In genomic region chr11:10375280-10376048, GRCh38 we compare ENCODE assay signal across 13 cellular contexts.
A peak's percentile ranks its signal among the peaks of the same experiment; 100 is the strongest.
DNase-seq lines count a peak whose midpoint lies in the region; ATAC-seq, FAIRE-seq and TF ChIP-seq lines count a peak whose summit lies in the region.
"Had no signal": no experiment of that assay in that cellular context is flagged by ENCODE, and none has a peak within 500 bp of the region (broad histone marks: within the 10 kb centered on the region; RNA-seq: fewer than 3 reads in every experiment).

No MANE protein-coding gene starts in this region.

- FAIRE-seq in GM12892 (lab: Jason Lieb, UNC), result peak; percentile 56

- no peaks in the 10 kb centered on the region; the same call in 1 of the 2 replicates for H3K27me3 Mint-ChIP-seq in WTC11 (ENCODE audit: low read depth)

- TF ChIP-seq POLR2A in GM12892 (IDR thresholded peaks at IDR 0.05; ENCODE audit: low read depth, low read length), result no peak
- no peak for TF ChIP-seq POLR2A in tibial nerve (IDR thresholded peaks at IDR 0.05)

- no peaks in the 10 kb centered on the region for H3K9me3 ChIP-seq in tibial nerve

- CTCF ChIA-PET in WTC11 (lab: Charles Lee), result interaction anchor here (0.8 to 1.5 kb wide), 2 partner anchors 9 to 65 kb away, joined by 3 to 10 read pairs; no protein-coding TSS in a partner anchor

- peaks cover 22% of the 10 kb centered on the region for H3K9me3 Mint-ChIP-seq in WTC11
- H3K9me3 Mint-ChIP-seq: naive thymus-derived CD8-positive, alpha-beta T cell had no signal

- H3K27ac Mint-ChIP-seq in WTC11, result peak overlapping the region; percentile 13; the same call in 1 of the 2 replicates
- H3K27ac Mint-ChIP-seq: naive thymus-derived CD8-positive, alpha-beta T cell had no signal

- POLR2A ChIA-PET in WTC11 (lab: Charles Lee), result no interaction called here

- no peak overlapping the region for H3K4me3 Mint-ChIP-seq in WTC11
- H3K4me3 Mint-ChIP-seq: naive thymus-derived CD8-positive, alpha-beta T cell had no signal

- H3K4me1 ChIP-seq in tibial nerve, result peaks cover 0 to 81% (median 22%) of the 10 kb centered on the region in 4 donors

- no peak for TF ChIP-seq CTCF in WTC11 (IDR thresholded peaks at IDR 0.05)
- TF ChIP-seq CTCF in tibial nerve (IDR thresholded peaks at IDR 0.05), result no peak

- no peak overlapping the region for H3K4me3 ChIP-seq in tibial nerve
- H3K4me3 ChIP-seq: skin epidermis had no signal

- H3K27me3 ChIP-seq in tibial nerve, result no peaks in the 10 kb centered on the region

- DNase-seq in GM12892 (ENCODE audit: insufficient read length) (no peak), WTC11 (ENCODE audit: low spot score) (no peak), foreskin melanocyte (peak; percentile 29), tibial nerve (ENCODE audit: low spot score in 2 of 2) (no peak), islet precursor cell (no peak), COLO829 (ENCODE audit: low spot score) (no peak)
- DNase-seq: GOT3; kidney glomerular epithelial cell; naive thymus-derived CD8-positive, alpha-beta T cell; NCI-H446 had no signal

- peaks cover 12% of the 10 kb centered on the region for H3K36me3 Mint-ChIP-seq in WTC11
- H3K36me3 Mint-ChIP-seq: naive thymus-derived CD8-positive, alpha-beta T cell had no signal

- peaks cover 3% of the 10 kb centered on the region; the same call in 1 of the 2 replicates for H3K4me1 Mint-ChIP-seq in WTC11
- H3K4me1 Mint-ChIP-seq: naive thymus-derived CD8-positive, alpha-beta T cell had no signal

- ATAC-seq in WTC11 (no peak), HG03469 (IDR thresholded peaks at IDR 0.05; ENCODE audit: unreplicated experiment) (no peak)
- ATAC-seq: naive thymus-derived CD8-positive, alpha-beta T cell had no signal

- peak overlapping the region in 3 of 4 donors; percentile 8 to 77 (median 74) for H3K27ac ChIP-seq in tibial nerve
- H3K27ac ChIP-seq: RWPE1 had no signal

- WGBS in tibial nerve, 2 donors, result 48 to 57% methylated on average over 8 of the region's 8 CpGs

- no peaks in the 10 kb centered on the region for H3K36me3 ChIP-seq in tibial nerve

- no peak for TF ChIP-seq EP300 in tibial nerve (IDR thresholded peaks at IDR 0.05)

TF ChIP-seq in WTC11, 78 proteins besides CTCF, POLR2A, EP300 and RAD21:
- TF ChIP-seq, protein P1, sequence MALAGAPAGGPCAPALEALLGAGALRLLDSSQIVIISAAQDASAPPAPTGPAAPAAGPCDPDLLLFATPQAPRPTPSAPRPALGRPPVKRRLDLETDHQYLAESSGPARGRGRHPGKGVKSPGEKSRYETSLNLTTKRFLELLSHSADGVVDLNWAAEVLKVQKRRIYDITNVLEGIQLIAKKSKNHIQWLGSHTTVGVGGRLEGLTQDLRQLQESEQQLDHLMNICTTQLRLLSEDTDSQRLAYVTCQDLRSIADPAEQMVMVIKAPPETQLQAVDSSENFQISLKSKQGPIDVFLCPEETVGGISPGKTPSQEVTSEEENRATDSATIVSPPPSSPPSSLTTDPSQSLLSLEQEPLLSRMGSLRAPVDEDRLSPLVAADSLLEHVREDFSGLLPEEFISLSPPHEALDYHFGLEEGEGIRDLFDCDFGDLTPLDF (CRISPR knock-in tag; IDR thresholded peaks at IDR 0.05), result no peak
- TF ChIP-seq ZNF671 (CRISPR knock-in tag; IDR thresholded peaks at IDR 0.05), result no peak
- TF ChIP-seq ESRRA (CRISPR knock-in tag; IDR thresholded peaks at IDR 0.05; ENCODE audit: borderline replicate concordance), result no peak
- TF ChIP-seq PRDM15 (CRISPR knock-in tag; IDR thresholded peaks at IDR 0.05), result no peak
- TF ChIP-seq, protein P2, sequence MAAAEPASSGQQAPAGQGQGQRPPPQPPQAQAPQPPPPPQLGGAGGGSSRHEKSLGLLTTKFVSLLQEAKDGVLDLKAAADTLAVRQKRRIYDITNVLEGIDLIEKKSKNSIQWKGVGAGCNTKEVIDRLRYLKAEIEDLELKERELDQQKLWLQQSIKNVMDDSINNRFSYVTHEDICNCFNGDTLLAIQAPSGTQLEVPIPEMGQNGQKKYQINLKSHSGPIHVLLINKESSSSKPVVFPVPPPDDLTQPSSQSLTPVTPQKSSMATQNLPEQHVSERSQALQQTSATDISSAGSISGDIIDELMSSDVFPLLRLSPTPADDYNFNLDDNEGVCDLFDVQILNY (CRISPR knock-in tag; IDR thresholded peaks at IDR 0.05), result no peak
- TF ChIP-seq, protein P3, sequence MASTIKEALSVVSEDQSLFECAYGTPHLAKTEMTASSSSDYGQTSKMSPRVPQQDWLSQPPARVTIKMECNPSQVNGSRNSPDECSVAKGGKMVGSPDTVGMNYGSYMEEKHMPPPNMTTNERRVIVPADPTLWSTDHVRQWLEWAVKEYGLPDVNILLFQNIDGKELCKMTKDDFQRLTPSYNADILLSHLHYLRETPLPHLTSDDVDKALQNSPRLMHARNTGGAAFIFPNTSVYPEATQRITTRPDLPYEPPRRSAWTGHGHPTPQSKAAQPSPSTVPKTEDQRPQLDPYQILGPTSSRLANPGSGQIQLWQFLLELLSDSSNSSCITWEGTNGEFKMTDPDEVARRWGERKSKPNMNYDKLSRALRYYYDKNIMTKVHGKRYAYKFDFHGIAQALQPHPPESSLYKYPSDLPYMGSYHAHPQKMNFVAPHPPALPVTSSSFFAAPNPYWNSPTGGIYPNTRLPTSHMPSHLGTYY (CRISPR knock-in tag; IDR thresholded peaks at IDR 0.05), result no peak
